11 cellular contexts compared by ENCODE assay signal in the genomic region with DNA sequence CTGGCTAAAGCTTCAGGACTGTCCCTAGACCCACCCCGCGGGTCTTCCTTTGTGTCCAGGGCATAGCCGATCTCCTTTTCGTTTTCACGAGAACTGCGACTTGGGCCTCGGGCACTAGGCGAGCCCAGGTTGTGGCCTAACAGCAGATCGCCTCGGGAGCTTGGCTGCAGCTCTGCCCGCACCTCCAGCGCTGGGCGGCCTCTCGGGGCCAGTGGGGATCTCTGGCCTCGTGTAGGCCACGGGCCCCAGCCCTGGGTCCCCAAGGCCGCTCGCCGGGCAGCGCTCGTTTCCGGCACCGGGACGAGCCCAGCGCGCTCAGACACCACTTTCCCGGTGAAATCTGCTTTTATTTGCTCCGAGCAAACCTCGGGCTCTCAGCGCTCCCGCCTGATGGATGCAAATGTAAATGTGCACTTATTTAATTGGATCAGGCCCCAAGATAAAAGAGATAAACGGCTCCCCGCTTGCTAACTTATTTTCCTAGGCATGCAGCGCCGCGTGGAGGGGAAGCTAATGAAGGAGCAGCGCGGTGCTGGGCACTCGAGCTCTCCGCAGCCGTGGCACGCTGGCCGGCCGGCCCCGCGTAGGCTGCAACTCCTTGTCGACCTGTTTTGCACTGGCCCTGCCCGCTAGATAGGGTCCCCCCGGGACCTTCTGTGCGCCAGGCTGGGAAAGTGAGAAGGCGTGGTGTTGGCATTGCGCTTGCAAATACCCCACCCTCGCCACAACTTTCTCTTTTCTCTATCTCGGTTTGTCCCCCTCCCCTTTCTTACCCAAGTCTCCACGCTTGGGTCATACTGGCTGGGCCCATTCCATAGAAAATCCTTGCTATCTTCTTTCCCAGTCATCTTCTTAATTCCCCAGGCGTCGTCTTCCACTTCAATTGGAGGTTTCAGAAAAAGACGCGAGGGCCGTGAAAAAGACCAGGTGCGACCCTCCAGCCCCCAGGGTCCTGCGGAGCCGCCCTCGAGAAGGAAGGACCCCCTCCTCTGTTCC. TPM values are rescaled to one million over a fixed set of nuclear protein-coding genes. Genes with fewer than 3 reads are reported as not detected.
A peak's percentile ranks its signal among the peaks of the same experiment; 100 is the strongest.
DNase-seq lines count a peak whose midpoint lies in the region; ATAC-seq, FAIRE-seq and TF ChIP-seq lines count a peak whose summit lies in the region.
"Had no signal": no experiment of that assay in that cellular context is flagged by ENCODE, and none has a peak within 500 bp of the region (broad histone marks: within the 10 kb centered on the region; RNA-seq: fewer than 3 reads in every experiment).

No MANE protein-coding gene starts in this region.

- H3K4me3 ChIP-seq in HepG2 (replicated peaks in 1 of 3; ENCODE audit: insufficient read depth in 1 of 3, low read depth in 2 of 3, low read length in 3 of 3): no peak overlapping the region
- H3K4me3 ChIP-seq: colonic mucosa had no signal

- peak overlapping the region; percentile 56 to 76 for H3K4me3 Mint-ChIP-seq in stimulated activated naive CD8-positive, alpha-beta T cell treated with anti-CD3 and anti-CD28 coated beads, Interleukin-15, amount 100 ng/mL, for 72 hours

- no TSS peak for BruUV-seq in HepG2 (replicated peaks; lab: Mats Ljungman, UMichigan)

- H3K27ac Mint-ChIP-seq in stimulated activated naive CD8-positive, alpha-beta T cell treated with anti-CD3 and anti-CD28 coated beads, Interleukin-15, amount 100 ng/mL, for 72 hours: no peak overlapping the region
- H3K27ac Mint-ChIP-seq: immature natural killer cell had no signal

- WGBS in HepG2 (ENCODE audit: low lambda C conversion rate): 50% methylated on average over 54 of the region's 64 CpGs

- no peak for TF ChIP-seq RAD21 in HepG2 (CRISPR knock-in tag; IDR thresholded peaks at IDR 0.05)

- H4K20me1 ChIP-seq in HepG2 (ENCODE audit: insufficient read depth, low read length): no peaks in the 10 kb centered on the region

- TF ChIP-seq CTCF in HepG2 (CRISPR knock-in tag; IDR thresholded peaks at IDR 0.05) (no peak), D721Med (IDR thresholded peaks at IDR 0.05; ENCODE audit: insufficient read depth, missing control alignments) (no peak), GM20000 (IDR thresholded peaks at IDR 0.05; ENCODE audit: extremely low read depth, missing control alignments) (no peak)

- TF ChIP-seq POLR2A in HepG2 (IDR thresholded peaks at IDR 0.05; ENCODE audit: insufficient read depth in 1 of 2, low read depth in 2 of 2, low read length in 2 of 2): no peak

- TF ChIP-seq EP300 in HepG2 (IDR thresholded peaks at IDR 0.05; ENCODE audit: low read depth in 2 of 2, low read length in 2 of 2) (no peak), HepG2 (CRISPR knock-in tag; IDR thresholded peaks at IDR 0.05; ENCODE audit: borderline replicate concordance) (no peak)

- in situ Hi-C loops in HepG2 (cut with HindIII; ENCODE audit: extremely low pct_ligation_motif_present, low pct_unique_long_range_greater_than_20kb): no loop called here

- H3K79me2 ChIP-seq in HepG2 (ENCODE audit: insufficient read depth, low read length): no peaks in the 10 kb centered on the region

- H3K4me1 ChIP-seq in HepG2 (ENCODE audit: insufficient read depth, low read length): no peaks in the 10 kb centered on the region
- H3K4me1 ChIP-seq: colonic mucosa had no signal

- no peak overlapping the region for H2AFZ ChIP-seq in HepG2 (ENCODE audit: low read length)

- ATAC-seq in stimulated activated naive CD8-positive, alpha-beta T cell treated with anti-CD3 and anti-CD28 coated beads, Interleukin-15, amount 100 ng/mL, for 72 hours: no peak
- no peak for ATAC-seq in stimulated activated naive CD8-positive, alpha-beta T cell treated with anti-CD3 and anti-CD28 coated beads, Interleukin-15, Interleukin-2, amounts not matched to agents 100 U/mL and 50 U/mL, for 24 hours
- ATAC-seq in HepG2: no peak
- no peak for ATAC-seq in GM18517 (IDR thresholded peaks at IDR 0.05; ENCODE audit: unreplicated experiment)
- no peak for ATAC-seq in GM18909 (IDR thresholded peaks at IDR 0.05; ENCODE audit: poor library complexity, unreplicated experiment)

- DNase-seq in stimulated activated naive CD8-positive, alpha-beta T cell treated with anti-CD3 and anti-CD28 coated beads, Interleukin-15, amount 100 ng/mL, for 72 hours: peak in 1 of 2 donors; percentile 12
- DNase-seq in stimulated activated naive CD8-positive, alpha-beta T cell treated with anti-CD3 and anti-CD28 coated beads, Interleukin-15, Interleukin-2, amounts not matched to agents 100 U/mL and 50 U/mL, for 24 hours: no peak
- DNase-seq in ecto neural progenitor cell (ENCODE audit: low spot score) (peak; percentile 66), HepG2 (ENCODE audit: low spot score) (no peak), D721Med (ENCODE audit: insufficient read length, low spot score) (no peak), GM20000 (ENCODE audit: low spot score) (no peak)
- DNase-seq: colonic mucosa, immature natural killer cell, MV-4-11 had no signal

- FAIRE-seq in HepG2 (lab: Jason Lieb, UNC) (no peak), D721Med (lab: Jason Lieb, UNC) (no peak)

- peaks cover 51% of the 10 kb centered on the region for H3K4me1 Mint-ChIP-seq in stimulated activated naive CD8-positive, alpha-beta T cell treated with anti-CD3 and anti-CD28 coated beads, Interleukin-15, amount 100 ng/mL, for 72 hours

- CTCF ChIA-PET in HepG2 (lab: Yijun Ruan, JAX; ENCODE audit: low intra/inter-chr PET ratio, low total read pairs): no interaction called here

- no peak overlapping the region for H3K9ac ChIP-seq in HepG2 (ENCODE audit: insufficient read depth, low read depth, low read length)

- no peak overlapping the region for H3K4me2 ChIP-seq in HepG2 (ENCODE audit: low read depth, low read length)

- peaks cover 100% of the 10 kb centered on the region for H3K27me3 Mint-ChIP-seq in stimulated activated naive CD8-positive, alpha-beta T cell treated with anti-CD3 and anti-CD28 coated beads, Interleukin-15, amount 100 ng/mL, for 72 hours

- intact Hi-C loops in HepG2 (cut with micrococcal nuclease; ENCODE audit: unreplicated experiment): no loop called here

- H3K27me3 ChIP-seq in HepG2 (ENCODE audit: control insufficient read depth in 1 of 2, insufficient read depth in 2 of 2, low read length in 2 of 2): peaks cover 13 to 79% of the 10 kb centered on the region in 2 experiments

- no peaks in the 10 kb centered on the region for H3K9me3 Mint-ChIP-seq in stimulated activated naive CD8-positive, alpha-beta T cell treated with anti-CD3 and anti-CD28 coated beads, Interleukin-15, amount 100 ng/mL, for 72 hours

- H3K36me3 ChIP-seq in HepG2 (replicated peaks in 1 of 2; ENCODE audit: control insufficient read depth in 1 of 2, insufficient read depth in 2 of 2, low read length in 2 of 2): no peaks in the 10 kb centered on the region
- H3K36me3 ChIP-seq: colonic mucosa had no signal

- H3K9me3 ChIP-seq in HepG2 (ENCODE audit: low read length): no peaks in the 10 kb centered on the region
- H3K9me3 ChIP-seq: colonic mucosa had no signal

- POLR2A ChIA-PET in HepG2 (lab: Yijun Ruan, JAX): no interaction called here

- H3K27ac ChIP-seq in HepG2 (ENCODE audit: extremely low read length, insufficient read depth, low read length): no peak overlapping the region
- H3K27ac ChIP-seq: colonic mucosa had no signal

TF ChIP-seq in HepG2, 621 proteins besides CTCF, POLR2A, EP300 and RAD21 (continues in another document):
- TF ChIP-seq ZNF10 (CRISPR knock-in tag; IDR thresholded peaks at IDR 0.05; ENCODE audit: borderline replicate concordance, low read depth) (no peak), ZSCAN25 (CRISPR knock-in tag; IDR thresholded peaks at IDR 0.05) (no peak), ZFP36 (IDR thresholded peaks at IDR 0.05; ENCODE audit: borderline replicate concordance, low read depth, low read length, partially characterized antibody) (peak; percentile 83)
- TF ChIP-seq, protein P1, sequence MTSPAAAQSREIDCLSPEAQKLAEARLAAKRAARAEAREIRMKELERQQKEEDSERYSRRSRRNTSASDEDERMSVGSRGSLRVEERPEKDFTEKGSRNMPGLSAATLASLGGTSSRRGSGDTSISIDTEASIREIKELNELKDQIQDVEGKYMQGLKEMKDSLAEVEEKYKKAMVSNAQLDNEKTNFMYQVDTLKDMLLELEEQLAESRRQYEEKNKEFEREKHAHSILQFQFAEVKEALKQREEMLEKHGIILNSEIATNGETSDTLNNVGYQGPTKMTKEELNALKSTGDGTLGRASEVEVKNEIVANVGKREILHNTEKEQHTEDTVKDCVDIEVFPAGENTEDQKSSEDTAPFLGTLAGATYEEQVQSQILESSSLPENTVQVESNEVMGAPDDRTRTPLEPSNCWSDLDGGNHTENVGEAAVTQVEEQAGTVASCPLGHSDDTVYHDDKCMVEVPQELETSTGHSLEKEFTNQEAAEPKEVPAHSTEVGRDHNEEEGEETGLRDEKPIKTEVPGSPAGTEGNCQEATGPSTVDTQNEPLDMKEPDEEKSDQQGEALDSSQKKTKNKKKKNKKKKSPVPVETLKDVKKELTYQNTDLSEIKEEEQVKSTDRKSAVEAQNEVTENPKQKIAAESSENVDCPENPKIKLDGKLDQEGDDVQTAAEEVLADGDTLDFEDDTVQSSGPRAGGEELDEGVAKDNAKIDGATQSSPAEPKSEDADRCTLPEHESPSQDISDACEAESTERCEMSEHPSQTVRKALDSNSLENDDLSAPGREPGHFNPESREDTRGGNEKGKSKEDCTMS (CRISPR knock-in tag; conservative IDR thresholded peaks at IDR 0.05): no peak

RNA-seq across cellular contexts. Expression of a gene that starts 8.0 kb away (rescaled TPM):
- not detected in 2 replicates for total RNA-seq in HepG2 (2016; rRNA removed; fragmentation: Illumina TruSeq; extraction: Trizol)
- total RNA-seq in HepG2 (2016; cell fraction: cytosol; rRNA removed; fragmentation: Illumina TruSeq; extraction: Trizol; ENCODE audit: low read depth): not detected in 2 replicates
- not detected in 2 replicates for total RNA-seq in HepG2 (2016; cell fraction: insoluble cytoplasmic fraction; rRNA removed; fragmentation: Illumina TruSeq; extraction: Trizol)
- not detected in 2 replicates for total RNA-seq in HepG2 (2016; cell fraction: membrane; rRNA removed; fragmentation: Illumina TruSeq; extraction: Trizol)
- not detected in 2 replicates for total RNA-seq in HepG2 (2016; cell fraction: nucleus; rRNA removed; fragmentation: Illumina TruSeq; extraction: Trizol)
- polyA plus RNA-seq in HepG2 (2011; rRNA removed): not detected in 2 replicates
- polyA plus RNA-seq in HepG2 (2011; cell fraction: cytosol; rRNA removed): not detected in 2 replicates
- not detected in 2 replicates for polyA plus RNA-seq in HepG2 (2011; cell fraction: nucleus; rRNA removed)
- not detected in 2 replicates for polyA plus RNA-seq in HepG2 (2012)
- not detected in 2 replicates for polyA plus RNA-seq in HepG2 (2016; cell fraction: cytosol; fragmentation: Illumina TruSeq; extraction: Trizol; ENCODE audit: low read depth)
- polyA plus RNA-seq in HepG2 (2016; cell fraction: insoluble cytoplasmic fraction; fragmentation: Illumina TruSeq; extraction: Trizol; ENCODE audit: low read depth): not detected in 2 replicates
- polyA plus RNA-seq in HepG2 (2016; cell fraction: membrane; fragmentation: Illumina TruSeq; extraction: Trizol; ENCODE audit: low read depth): not detected in 2 replicates
- not detected in 2 replicates for polyA plus RNA-seq in HepG2 (2016; cell fraction: nucleus; fragmentation: Illumina TruSeq; extraction: Trizol; ENCODE audit: insufficient read depth, low read depth)
- polyA minus RNA-seq in HepG2 (2011; rRNA and poly(A)+ RNA removed; ENCODE audit: low replicate concordance): 1.1 TPM in 1 of 2 replicates, not detected in the other
- polyA minus RNA-seq in HepG2 (2011; cell fraction: cytosol; rRNA and poly(A)+ RNA removed): not detected in 2 replicates
- polyA minus RNA-seq in HepG2 (2011; cell fraction: nucleus; rRNA and poly(A)+ RNA removed): not detected in 2 replicates
- polyA plus RNA-seq: immature natural killer cell had no signal
